Comparison of ENCODE assay signal across 23 cellular contexts in the genomic region with DNA sequence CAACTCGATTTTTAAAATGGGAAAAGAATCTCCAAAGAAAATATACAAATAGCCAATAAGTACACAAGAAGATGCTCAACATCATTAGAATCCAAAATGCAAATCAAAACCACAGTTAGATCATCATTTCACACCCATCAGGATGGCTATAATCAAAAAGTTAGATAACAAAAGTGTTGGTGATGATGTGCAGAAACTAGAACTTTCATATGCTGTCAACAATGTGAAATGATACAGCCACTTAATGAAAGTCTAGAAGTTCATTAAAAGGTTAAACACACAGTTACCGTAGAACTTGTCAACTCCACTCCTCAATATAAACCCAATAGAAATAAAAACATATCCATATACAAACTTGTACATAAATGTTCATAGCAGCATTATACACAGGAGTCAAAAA.
"Had no signal": no experiment of that assay in that cellular context is flagged by ENCODE, and none has a peak within 500 bp of the region (broad histone marks: within the 10 kb centered on the region; RNA-seq: fewer than 3 reads in every experiment).

No MANE protein-coding gene starts in this region.

- H3K9ac ChIP-seq: KMS-11 had no signal

- H3K4me3 ChIP-seq: ascending aorta, breast epithelium had no signal

- H3K27ac ChIP-seq: ascending aorta, breast epithelium, KMS-11 had no signal

- H3K4me2 ChIP-seq: KMS-11 had no signal

- H3K27me3 ChIP-seq: ascending aorta, breast epithelium had no signal

- H3K36me3 ChIP-seq: breast epithelium had no signal

- H3K4me1 ChIP-seq: ascending aorta, breast epithelium had no signal

- H3K27ac Mint-ChIP-seq: activated CD4-positive, alpha-beta T cell treated with anti-CD3 and anti-CD28 coated beads, Interleukin-2, amount 10 ng/mL, durations not matched to agents 24 days and 14 days; activated CD8-positive, alpha-beta T cell treated with anti-CD3 and anti-CD28 coated beads for 36 hours; activated naive CD8-positive, alpha-beta T cell treated with anti-CD3 and anti-CD28 coated beads, Interleukin-2, amount 10 ng/mL, durations not matched to agents 7 days and 5 days; activated T-helper 17 cell treated with anti-CD3 and anti-CD28 coated beads, Interleukin-2, amount 50 U/mL, for 72 hours had no signal

- H3K4me1 Mint-ChIP-seq: activated T-helper 17 cell treated with anti-CD3 and anti-CD28 coated beads, Interleukin-2, amount 50 U/mL, for 72 hours had no signal

- ATAC-seq: activated CD8-positive, alpha-beta T cell treated with anti-CD3 and anti-CD28 coated beads for 36 hours; activated T-cell treated with anti-CD3 and anti-CD28 coated beads, Interleukin-2, amount 50 U/mL, for 72 hours; activated T-helper 17 cell treated with anti-CD3 and anti-CD28 coated beads, Interleukin-2, amount 50 U/mL, for 72 hours had no signal

- H3K27me3 Mint-ChIP-seq: activated CD4-positive, alpha-beta T cell treated with anti-CD3 and anti-CD28 coated beads, Interleukin-2, amount 10 ng/mL, durations not matched to agents 24 days and 14 days; activated CD8-positive, alpha-beta T cell treated with anti-CD3 and anti-CD28 coated beads for 36 hours; activated naive CD8-positive, alpha-beta T cell treated with anti-CD3 and anti-CD28 coated beads, Interleukin-2, amount 10 ng/mL, durations not matched to agents 7 days and 5 days; activated T-helper 17 cell treated with anti-CD3 and anti-CD28 coated beads, Interleukin-2, amount 50 U/mL, for 72 hours had no signal

- H3K9me3 Mint-ChIP-seq: activated CD4-positive, alpha-beta T cell treated with anti-CD3 and anti-CD28 coated beads, Interleukin-2, amount 10 ng/mL, durations not matched to agents 24 days and 14 days; activated CD8-positive, alpha-beta T cell treated with anti-CD3 and anti-CD28 coated beads for 36 hours; activated naive CD8-positive, alpha-beta T cell treated with anti-CD3 and anti-CD28 coated beads, Interleukin-2, amount 10 ng/mL, durations not matched to agents 7 days and 5 days; activated T-cell treated with anti-CD3 and anti-CD28 coated beads, Interleukin-2, amount 50 U/mL, for 72 hours; activated T-helper 17 cell treated with anti-CD3 and anti-CD28 coated beads, Interleukin-2, amount 50 U/mL, for 72 hours had no signal

- H3K9me3 ChIP-seq: ascending aorta, breast epithelium had no signal

- H3K4me3 Mint-ChIP-seq: activated CD4-positive, alpha-beta T cell treated with anti-CD3 and anti-CD28 coated beads, Interleukin-2, amount 10 ng/mL, durations not matched to agents 24 days and 14 days; activated CD8-positive, alpha-beta T cell treated with anti-CD3 and anti-CD28 coated beads for 36 hours; activated naive CD8-positive, alpha-beta T cell treated with anti-CD3 and anti-CD28 coated beads, Interleukin-2, amount 10 ng/mL, durations not matched to agents 7 days and 5 days; activated T-cell treated with anti-CD3 and anti-CD28 coated beads, Interleukin-2, amount 50 U/mL, for 72 hours; activated T-helper 17 cell treated with anti-CD3 and anti-CD28 coated beads, Interleukin-2, amount 50 U/mL, for 72 hours had no signal

- DNase-seq: activated CD4-positive, alpha-beta T cell treated with anti-CD3 and anti-CD28 coated beads, Interleukin-2, amount 10 ng/mL, durations not matched to agents 24 days and 14 days; activated CD4-positive, alpha-beta T cell treated with anti-CD3 and anti-CD28 coated beads, Interleukin-2, amount 50 U/mL, for 4 hours; activated CD8-positive, alpha-beta T cell treated with anti-CD3 and anti-CD28 coated beads for 36 hours; activated effector memory CD4-positive, alpha-beta T cell treated with anti-CD3 and anti-CD28 coated beads, Interleukin-2, amount 50 U/mL, for 16 hours; activated naive CD4-positive, alpha-beta T cell; activated naive CD4-positive, alpha-beta T cell treated with anti-CD3 and anti-CD28 coated beads, Interleukin-2, amount 50 U/mL, for 16 hours; activated naive CD8-positive, alpha-beta T cell treated with anti-CD3 and anti-CD28 coated beads, Interleukin-2, amount 10 ng/mL, durations not matched to agents 7 days and 5 days; activated T-cell treated with anti-CD3 and anti-CD28 coated beads, Interleukin-2, amount 50 U/mL, for 1 hour; activated T-cell treated with anti-CD3 and anti-CD28 coated beads, Interleukin-2, amount 50 U/mL, for 72 hours; amygdala; NCI-H1092 treated with DMSO at 0.1 percent for 48 hours; NCI-H1417 treated with DMSO at 0.1 percent for 48 hours; NCI-H187 treated with DMSO at 0.1 percent for 48 hours; NCI-H2081 treated with DMSO at 0.1 percent for 48 hours; NCI-H226; NCI-H446 treated with DMSO at 0.1 percent for 48 hours; NCI-H524; NCI-H69; Right ventricle myocardium superior had no signal
